In genomic region chr12:3896851-3897351, GRCh38 we compare ENCODE assay signal across 1 cellular context.
TF ChIP-seq lines count a peak whose summit lies in the region.

No MANE protein-coding gene starts in this region.

TF ChIP-seq in H1, 55 proteins besides CTCF, POLR2A, EP300 and RAD21 (continued from another document):
- no peak for TF ChIP-seq YY1 (IDR thresholded peaks at IDR 0.05; ENCODE audit: low read depth, low read length)
- TF ChIP-seq CTBP2 (IDR thresholded peaks at IDR 0.05; ENCODE audit: borderline replicate concordance, insufficient read depth, insufficient read length, low read length), result no peak
- TF ChIP-seq RNF2 (IDR thresholded peaks at IDR 0.05; ENCODE audit: borderline replicate concordance, low read depth, low read length, missing control alignments, poor library complexity, severe bottlenecking), result no peak
- no peak for TF ChIP-seq EZH2 (IDR thresholded peaks at IDR 0.05; ENCODE audit: low read depth, low read length, severe bottlenecking)
- TF ChIP-seq CHD2 (IDR thresholded peaks at IDR 0.05; ENCODE audit: low read length), result no peak
- no peak for TF ChIP-seq SIN3A (conservative IDR thresholded peaks at IDR 0.05 in 1 of 2, IDR thresholded peaks at IDR 0.05 in 1 of 2; ENCODE audit: low read depth in 1 of 2, low read length in 2 of 2)
- no peak for TF ChIP-seq SIRT6 (IDR thresholded peaks at IDR 0.05; ENCODE audit: low read length)
